In the genomic region with DNA sequence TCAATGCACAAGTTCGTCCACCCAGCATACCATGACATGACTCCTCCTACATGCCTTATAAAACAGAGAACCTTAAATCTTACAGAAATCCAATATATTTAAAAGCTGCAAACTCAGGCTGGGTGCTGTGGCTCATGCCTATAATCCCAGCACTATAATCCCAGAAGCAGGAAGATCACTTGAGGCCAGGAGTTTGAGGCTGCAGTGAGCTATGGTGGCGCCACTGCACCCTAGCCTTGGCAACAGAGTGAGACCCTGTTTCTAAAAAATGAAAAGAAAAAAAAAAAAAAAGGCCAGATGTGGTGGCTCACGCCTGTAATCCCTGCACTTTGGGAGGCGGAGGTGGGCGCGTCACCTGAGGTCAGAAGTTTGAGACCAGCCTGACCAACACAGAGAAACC, we compare ENCODE assay signal across 24 cellular contexts.
"Had no signal": no experiment of that assay in that cellular context is flagged by ENCODE, and none has a peak within 500 bp of the region (broad histone marks: within the 10 kb centered on the region; RNA-seq: fewer than 3 reads in every experiment).

No MANE protein-coding gene starts in this region.

- H3K4me1 Mint-ChIP-seq: activated naive CD8-positive, alpha-beta T cell treated with anti-CD3 and anti-CD28 coated beads, Interleukin-2, amount 50 U/mL, for 24 hours had no signal

- H3K9me3 Mint-ChIP-seq: activated naive CD4-positive, alpha-beta T cell treated with anti-CD3 and anti-CD28 coated beads, Interleukin-2, amount 50 U/mL, for 72 hours; activated naive CD8-positive, alpha-beta T cell treated with anti-CD3 and anti-CD28 coated beads, Interleukin-2, amount 50 U/mL, for 24 hours; activated T-cell treated with anti-CD3 and anti-CD28 coated beads, Interleukin-2, amount 50 U/mL, for 24 hours; activated T-helper 1 cell treated with anti-CD3 and anti-CD28 coated beads, Interleukin-12 subunit alpha, Interleukin-12 subunit beta, Interleukin-2, Interleukin-4 antibody, amounts not matched to agents 30 ng/mL and 10 ng/mL and 1 ng/mL, durations not matched to agents 14 hours and 24 hours and 36 hours had no signal

- H3K9me3 ChIP-seq: ascending aorta, body of pancreas had no signal

- H3K27me3 ChIP-seq: ascending aorta, body of pancreas had no signal

- H3K27ac Mint-ChIP-seq: activated CD8-positive, alpha-beta memory T cell treated with anti-CD3 and anti-CD28 coated beads, Interleukin-2, amount 10 ng/mL, durations not matched to agents 7 days and 5 days; activated naive CD8-positive, alpha-beta T cell treated with anti-CD3 and anti-CD28 coated beads, Interleukin-2, amount 50 U/mL, for 24 hours; activated T-cell treated with anti-CD3 and anti-CD28 coated beads, Interleukin-2, amount 50 U/mL, for 24 hours; activated T-helper 1 cell treated with anti-CD3 and anti-CD28 coated beads, Interleukin-12 subunit alpha, Interleukin-12 subunit beta, Interleukin-2, Interleukin-4 antibody, amounts not matched to agents 30 ng/mL and 10 ng/mL and 1 ng/mL, durations not matched to agents 14 hours and 24 hours and 36 hours had no signal

- H3K27me3 Mint-ChIP-seq: activated CD8-positive, alpha-beta memory T cell treated with anti-CD3 and anti-CD28 coated beads, Interleukin-2, amount 10 ng/mL, durations not matched to agents 7 days and 5 days; activated naive CD8-positive, alpha-beta T cell treated with anti-CD3 and anti-CD28 coated beads, Interleukin-2, amount 50 U/mL, for 24 hours; activated T-cell treated with anti-CD3 and anti-CD28 coated beads, Interleukin-2, amount 50 U/mL, for 24 hours had no signal

- H3K4me3 ChIP-seq: ascending aorta, body of pancreas had no signal

- H3K27ac ChIP-seq: ascending aorta, body of pancreas, VCaP had no signal

- ATAC-seq: activated CD4-positive, CD25-positive, alpha-beta regulatory T cell treated with anti-CD3 and anti-CD28 coated beads, Interleukin-2, amount 50 U/mL, for 24 hours; activated CD8-positive, alpha-beta memory T cell treated with anti-CD3 and anti-CD28 coated beads, Interleukin-2, amount 10 ng/mL, durations not matched to agents 7 days and 5 days; activated naive CD4-positive, alpha-beta T cell treated with anti-CD3 and anti-CD28 coated beads, Interleukin-2, amount 50 U/mL, for 72 hours; activated naive CD8-positive, alpha-beta T cell treated with anti-CD3 and anti-CD28 coated beads, Interleukin-2, amount 50 U/mL, for 24 hours; body of pancreas had no signal

- FAIRE-seq: bronchial epithelial cell had no signal

- H3K4me1 ChIP-seq: ascending aorta had no signal

- H3K4me3 Mint-ChIP-seq: activated CD8-positive, alpha-beta memory T cell treated with anti-CD3 and anti-CD28 coated beads, Interleukin-2, amount 10 ng/mL, durations not matched to agents 7 days and 5 days; activated naive CD8-positive, alpha-beta T cell treated with anti-CD3 and anti-CD28 coated beads, Interleukin-2, amount 50 U/mL, for 24 hours; activated T-cell treated with anti-CD3 and anti-CD28 coated beads, Interleukin-2, amount 50 U/mL, for 24 hours; activated T-helper 1 cell treated with anti-CD3 and anti-CD28 coated beads, Interleukin-12 subunit alpha, Interleukin-12 subunit beta, Interleukin-2, Interleukin-4 antibody, amounts not matched to agents 30 ng/mL and 10 ng/mL and 1 ng/mL, durations not matched to agents 14 hours and 24 hours and 36 hours had no signal

- DNase-seq: activated CD4-positive, alpha-beta T cell treated with anti-CD3 and anti-CD28 coated beads for 4 hours; activated CD8-positive, alpha-beta memory T cell treated with anti-CD3 and anti-CD28 coated beads, Interleukin-2, amount 10 ng/mL, durations not matched to agents 7 days and 5 days; activated effector memory CD4-positive, alpha-beta T cell treated with Interleukin-2 at 50 U/mL for 16 hours; activated naive CD4-positive, alpha-beta T cell treated with Interleukin-2 at 50 U/mL for 16 hours; activated naive CD8-positive, alpha-beta T cell treated with anti-CD3 and anti-CD28 coated beads, Interleukin-2, amount 50 U/mL, for 24 hours; activated T-cell treated with anti-CD3 and anti-CD28 coated beads, Interleukin-2, amount 50 U/mL, for 24 hours; amniotic stem cell; body of pancreas; central memory CD4-positive, alpha-beta T cell; Kasumi-1; NCI-H146; NCI-H187 treated with DMSO at 0.1 percent for 48 hours; NCI-H2081 treated with DMSO at 0.1 percent for 48 hours; NCI-H446 treated with DMSO at 0.1 percent for 48 hours; NCI-H524 treated with DMSO at 0.1 percent for 48 hours; NCI-H748 treated with DMSO at 0.1 percent for 48 hours; SIG-M5; T-helper 2 cell had no signal
